In the genomic region with DNA sequence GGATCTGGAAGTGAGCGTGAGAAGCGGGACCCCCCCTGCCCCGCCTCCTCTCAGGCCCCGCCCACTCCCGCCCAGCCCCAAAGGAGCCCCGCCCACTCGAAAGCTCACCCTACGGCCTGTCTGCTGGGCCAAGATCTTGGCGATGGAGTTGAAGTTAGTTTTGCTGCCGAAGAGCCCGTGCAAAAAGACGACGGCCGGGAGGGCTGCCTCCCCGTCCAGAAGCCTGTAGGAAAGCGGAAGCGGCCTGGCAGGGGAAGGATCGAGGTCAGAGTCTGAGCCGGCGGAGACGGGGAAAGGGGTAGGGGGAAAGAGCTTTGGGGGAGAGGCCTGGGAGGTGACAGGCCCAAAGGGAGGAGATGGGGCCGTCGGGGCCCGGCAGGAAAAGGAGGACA, we compare ENCODE assay signal across 8 cellular contexts. TPM values are rescaled to one million over a fixed set of nuclear protein-coding genes. Genes with fewer than 3 reads are reported as not detected.
DNase-seq lines count a peak whose midpoint lies in the region; ATAC-seq, FAIRE-seq and TF ChIP-seq lines count a peak whose summit lies in the region.

No MANE protein-coding gene starts in this region.

- peak overlapping the region; percentile 92 for H3K4me3 Mint-ChIP-seq in activated naive CD4-positive, alpha-beta T cell treated with anti-CD3 and anti-CD28 coated beads, Interleukin-2, amount 50 U/mL, for 24 hours

- no peak for FAIRE-seq in RCC 7860 (lab: Jason Lieb, UNC)

- no peaks in the 10 kb centered on the region for H3K27me3 Mint-ChIP-seq in activated naive CD4-positive, alpha-beta T cell treated with anti-CD3 and anti-CD28 coated beads, Interleukin-2, amount 50 U/mL, for 24 hours

- H3K4me1 Mint-ChIP-seq in activated naive CD4-positive, alpha-beta T cell treated with anti-CD3 and anti-CD28 coated beads, Interleukin-2, amount 50 U/mL, for 24 hours: peaks cover 9% of the 10 kb centered on the region

- peak overlapping the region; percentile 81 for H3K27ac Mint-ChIP-seq in activated naive CD4-positive, alpha-beta T cell treated with anti-CD3 and anti-CD28 coated beads, Interleukin-2, amount 50 U/mL, for 24 hours

- TF ChIP-seq CTCF in GM13976 (IDR thresholded peaks at IDR 0.05; ENCODE audit: borderline replicate concordance, control extremely low read depth, extremely low read depth, insufficient read depth, missing control alignments): no peak

- peak; percentile 4 for ATAC-seq in HG03097 (IDR thresholded peaks at IDR 0.05; ENCODE audit: low FRiP score, unreplicated experiment)

- no peaks in the 10 kb centered on the region for H3K9me3 Mint-ChIP-seq in activated naive CD4-positive, alpha-beta T cell treated with anti-CD3 and anti-CD28 coated beads, Interleukin-2, amount 50 U/mL, for 24 hours

- H3K36me3 Mint-ChIP-seq in activated naive CD4-positive, alpha-beta T cell treated with anti-CD3 and anti-CD28 coated beads, Interleukin-2, amount 50 U/mL, for 24 hours: no peaks in the 10 kb centered on the region

- peak; percentile 87 for DNase-seq in GM13976 (ENCODE audit: low spot score)
- DNase-seq in RCC 7860 (ENCODE audit: low spot score): peak; percentile 34
- peak; percentile 84 for DNase-seq in germinal center (ENCODE audit: low spot score)
- DNase-seq in nucleus accumbens (lab: John Stamatoyannopoulos, UW): peak in 35 of 56 donors; percentile 9 to 69 (median 40)
- peak; percentile 56 for DNase-seq in ureter (ENCODE audit: low spot score)
- no peak for DNase-seq in GOT3 (lab: John Stamatoyannopoulos, UW)

- in situ Hi-C loops in GM13976 (cut with MboI; ENCODE audit: low sequenced_read_pairs, unreplicated experiment): no loop called here

RNA-seq across cellular contexts. Expression of a gene that starts 0.4 kb away (rescaled TPM):
- total RNA-seq in ureter: 47.7 TPM

RNA-seq across cellular contexts. Expression of a gene that starts 18.7 kb away (rescaled TPM):
- total RNA-seq in ureter: 8.4 TPM

RNA-seq across cellular contexts. Expression of a gene that starts 31.9 kb away (rescaled TPM):
- total RNA-seq in ureter: 6.8 TPM

RNA-seq across cellular contexts. Expression of a gene that starts 54.8 kb away (rescaled TPM):
- total RNA-seq in ureter: 69.6 TPM

RNA-seq across cellular contexts. Expression of a gene that starts 55.0 kb away (rescaled TPM):
- 16.5 TPM for total RNA-seq in ureter
